ENCODE assay signal across 14 cellular contexts in genomic region chr17:55172612-55173011, GRCh38.
DNase-seq lines count a peak whose midpoint lies in the region; ATAC-seq and TF ChIP-seq lines count a peak whose summit lies in the region.
"Had no signal": no experiment of that assay in that cellular context is flagged by ENCODE, and none has a peak within 500 bp of the region (broad histone marks: within the 10 kb centered on the region; RNA-seq: fewer than 3 reads in every experiment).

No MANE protein-coding gene starts in this region.

- TF ChIP-seq CTCF in RWPE1 (conservative IDR thresholded peaks at IDR 0.05; ENCODE audit: low read depth): no peak
- no peak for TF ChIP-seq CTCF in esophagus squamous epithelium (IDR thresholded peaks at IDR 0.05)

- no peak overlapping the region for H3K27ac ChIP-seq in RWPE1
- H3K27ac ChIP-seq in esophagus squamous epithelium: peak overlapping the region; percentile 25 to 69 (median 46)

- no peak overlapping the region for H3K4me3 ChIP-seq in esophagus squamous epithelium
- H3K4me3 ChIP-seq: HAP-1, K562 had no signal

- no peak for TF ChIP-seq POLR2A in esophagus squamous epithelium (IDR thresholded peaks at IDR 0.05)

- peaks cover 0 to 36% (median 7%) of the 10 kb centered on the region in 3 donors for H3K4me1 ChIP-seq in esophagus squamous epithelium
- H3K4me1 ChIP-seq: HAP-1 had no signal

- intact Hi-C loops in esophagus squamous epithelium (cut with DNase I): no loop called here

- no peaks in the 10 kb centered on the region for H3K27me3 ChIP-seq in esophagus squamous epithelium

- CTCF ChIA-PET in RWPE1 (lab: Yijun Ruan, JAX): no interaction called here

- ATAC-seq in GM19351 (IDR thresholded peaks at IDR 0.05; ENCODE audit: unreplicated experiment) (peak; percentile 22), HG02870 (IDR thresholded peaks at IDR 0.05; ENCODE audit: unreplicated experiment) (peak; percentile 14), HG03520 (IDR thresholded peaks at IDR 0.05; ENCODE audit: unreplicated experiment) (no peak)
- ATAC-seq: K562, Panc1 had no signal

- POLR2A ChIA-PET in RWPE1 (lab: Yijun Ruan, JAX; ENCODE audit: low non-redundant PET): no interaction called here

- WGBS in esophagus squamous epithelium, 2 donors: 23 to 46% methylated on average over 2 of the region's 2 CpGs

- H3K9me3 ChIP-seq in esophagus squamous epithelium: no peaks in the 10 kb centered on the region
- H3K9me3 ChIP-seq: HAP-1 had no signal

- DNase-seq in RWPE1 (ENCODE audit: low spot score) (peak; percentile 66), esophagus squamous epithelium (lab: John Stamatoyannopoulos, UW) (no peak), NCI-H226 (no peak), occipital lobe (lab: John Stamatoyannopoulos, UW) (no peak)
- DNase-seq: ACHN; CD4-positive, CD25-positive, alpha-beta regulatory T cell; NCI-H1048; SHP77 treated with DMSO at 0.1 percent for 48 hours had no signal

- no peaks in the 10 kb centered on the region for H3K36me3 ChIP-seq in esophagus squamous epithelium
- H3K36me3 ChIP-seq: HAP-1 had no signal
